ENCODE assay signal across 16 cellular contexts in the genomic region with DNA sequence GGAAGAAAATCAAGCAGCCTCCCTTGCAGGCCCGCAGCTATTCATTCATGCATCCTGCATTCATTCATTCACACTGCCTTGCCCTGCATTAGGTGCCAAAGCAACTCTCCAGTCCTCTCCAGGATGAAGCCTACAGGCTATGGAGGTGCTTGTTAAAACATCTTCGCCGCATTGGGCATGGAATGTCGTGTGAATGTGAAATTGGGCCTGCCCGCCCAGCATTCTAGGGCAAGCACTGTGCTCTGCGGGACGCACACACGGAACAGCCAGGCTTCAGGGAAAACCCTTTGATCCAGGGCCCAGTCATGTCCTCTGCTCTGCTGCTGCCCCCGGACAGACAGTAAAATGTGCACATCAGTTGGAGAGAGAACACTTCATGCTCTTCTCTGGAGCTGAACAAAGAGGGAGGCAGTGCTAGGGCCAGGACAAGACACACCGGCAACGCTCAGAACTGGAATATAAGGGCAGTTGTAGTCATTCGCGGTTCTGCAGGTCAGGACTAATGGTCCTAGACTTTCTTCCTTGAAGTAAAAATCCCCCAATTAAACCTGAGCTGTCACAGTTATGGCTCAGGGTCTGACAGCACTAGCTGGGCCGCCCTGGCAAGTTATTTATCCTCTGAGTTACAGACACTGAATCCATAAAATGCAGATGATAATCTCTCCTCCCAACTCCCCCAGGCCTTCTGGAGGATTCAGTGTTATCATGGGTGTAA.
A peak's percentile ranks its signal among the peaks of the same experiment; 100 is the strongest.
DNase-seq lines count a peak whose midpoint lies in the region; ATAC-seq lines count a peak whose summit lies in the region.
"Had no signal": no experiment of that assay in that cellular context is flagged by ENCODE, and none has a peak within 500 bp of the region (broad histone marks: within the 10 kb centered on the region; RNA-seq: fewer than 3 reads in every experiment).

No MANE protein-coding gene starts in this region.

- H3K14ac ChIP-seq in trophoblast cell (ENCODE audit: low read length) = no peak overlapping the region

- no peaks in the 10 kb centered on the region for H4K20me1 ChIP-seq in Karpas-422 (ENCODE audit: insufficient read depth, low read depth, low read length)

- no peaks in the 10 kb centered on the region for H3K79me1 ChIP-seq in trophoblast cell (ENCODE audit: low read length)

- no peak overlapping the region for H4K12ac ChIP-seq in trophoblast cell (ENCODE audit: low read depth, low read length)

- H3K4me3 ChIP-seq in Karpas-422 (ENCODE audit: low read length) (no peak overlapping the region), trophoblast cell (ENCODE audit: low read depth, low read length) (no peak overlapping the region)

- H2AK5ac ChIP-seq in trophoblast cell (ENCODE audit: low read length) = no peak overlapping the region

- H2BK120ac ChIP-seq in trophoblast cell (ENCODE audit: insufficient read depth, low read length, poor library complexity) = no peak overlapping the region

- no peak overlapping the region for H4K8ac ChIP-seq in trophoblast cell (ENCODE audit: low read depth, low read length)

- H2AFZ ChIP-seq in Karpas-422 (ENCODE audit: low read length) (no peak overlapping the region), trophoblast cell (ENCODE audit: insufficient read depth, low read length, poor library complexity) (no peak overlapping the region)

- no peak for ATAC-seq in GM18870 (IDR thresholded peaks at IDR 0.05; ENCODE audit: unreplicated experiment)

- no peak overlapping the region for H3K4ac ChIP-seq in trophoblast cell (ENCODE audit: low read depth, low read length)

- H3K27ac ChIP-seq in Karpas-422 (ENCODE audit: low read length) (no peak overlapping the region), trophoblast cell (ENCODE audit: low read depth, low read length) (no peak overlapping the region)
- H3K27ac ChIP-seq: RWPE1 had no signal

- H4K91ac ChIP-seq in trophoblast cell (ENCODE audit: low read depth, low read length) = no peak overlapping the region

- no peak overlapping the region for H3K23ac ChIP-seq in trophoblast cell (ENCODE audit: low read length)

- DNase-seq in ELF-1 (ENCODE audit: low read depth, low spot score) (peak; percentile 37), Karpas-422 (peak; percentile 34), left kidney (ENCODE audit: low read depth, low spot score) (peak; percentile 79), trophoblast cell (peak; percentile 67 to 90), NCI-H748 (lab: John Stamatoyannopoulos, UW; ENCODE audit: unreplicated experiment) (no peak), medulla oblongata (ENCODE audit: extremely low spot score) (no peak), T1000 (lab: John Stamatoyannopoulos, UW) (no peak)
- DNase-seq: AML-193, DMS53, HCEC 1CT, NCI-H1436 treated with DMSO at 0.1 percent for 48 hours, NCI-H2107, NCI-H226, NCI-H526 treated with DMSO at 0.1 percent for 48 hours had no signal

- no peaks in the 10 kb centered on the region for H3K27me3 ChIP-seq in Karpas-422 (ENCODE audit: low read length)
- H3K27me3 ChIP-seq in trophoblast cell (ENCODE audit: insufficient read depth, low read length) = no peaks in the 10 kb centered on the region

- H3K36me3 ChIP-seq in Karpas-422 (ENCODE audit: insufficient read depth, low read length) (no peaks in the 10 kb centered on the region), trophoblast cell (ENCODE audit: control insufficient read depth in 1 of 2, insufficient read depth in 2 of 2, low read length in 2 of 2) (no peaks in the 10 kb centered on the region)

- H3K4me2 ChIP-seq in Karpas-422 (ENCODE audit: low read depth, low read length, poor library complexity, severe bottlenecking) = no peak overlapping the region
- H3K4me2 ChIP-seq in trophoblast cell (ENCODE audit: low read length) = no peak overlapping the region

- H3K4me1 ChIP-seq in Karpas-422 (ENCODE audit: low read length) = no peaks in the 10 kb centered on the region
- peaks cover 6 to 9% of the 10 kb centered on the region in 2 experiments for H3K4me1 ChIP-seq in trophoblast cell (ENCODE audit: control insufficient read depth in 1 of 2, insufficient read depth in 2 of 2, low read length in 2 of 2)

- no CpG with 5 or more reads among the region's 14 CpGs for WGBS in trophoblast cell (ENCODE audit: extremely low coverage, insufficient coverage, insufficient read length)

- H3K9me2 ChIP-seq in Karpas-422 (replicated peaks; ENCODE audit: insufficient read depth, low read length) = no peaks in the 10 kb centered on the region

- H3K18ac ChIP-seq in trophoblast cell (ENCODE audit: low read length) = no peak overlapping the region

- no peak overlapping the region for H2BK12ac ChIP-seq in trophoblast cell (ENCODE audit: low read length)

- H3K9ac ChIP-seq in Karpas-422 (ENCODE audit: low read length) (no peak overlapping the region), trophoblast cell (ENCODE audit: low read length) (no peak overlapping the region)

- H3K9me3 ChIP-seq in Karpas-422 (ENCODE audit: low read length) (no peaks in the 10 kb centered on the region), trophoblast cell (ENCODE audit: insufficient read depth, low read depth, low read length) (no peaks in the 10 kb centered on the region)

- H3K79me2 ChIP-seq in Karpas-422 (ENCODE audit: low read length) (no peaks in the 10 kb centered on the region), trophoblast cell (ENCODE audit: control insufficient read depth, insufficient read depth, low read length, poor library complexity) (no peaks in the 10 kb centered on the region)

- no peak overlapping the region for H2BK5ac ChIP-seq in trophoblast cell (ENCODE audit: low read depth, low read length, poor library complexity)

Comparison
In these comparisons a context has a peak if more than half of its experiments do, and no peak if none do; other contexts are left out.
1. DNase-seq: peak in ELF-1 (single experiment), Karpas-422 (single experiment), left kidney (single experiment) and trophoblast cell (2 of 2); none in NCI-H748 (single experiment), medulla oblongata (single experiment) and T1000 (single experiment).